23 cellular contexts compared by ENCODE assay signal in the genomic region with DNA sequence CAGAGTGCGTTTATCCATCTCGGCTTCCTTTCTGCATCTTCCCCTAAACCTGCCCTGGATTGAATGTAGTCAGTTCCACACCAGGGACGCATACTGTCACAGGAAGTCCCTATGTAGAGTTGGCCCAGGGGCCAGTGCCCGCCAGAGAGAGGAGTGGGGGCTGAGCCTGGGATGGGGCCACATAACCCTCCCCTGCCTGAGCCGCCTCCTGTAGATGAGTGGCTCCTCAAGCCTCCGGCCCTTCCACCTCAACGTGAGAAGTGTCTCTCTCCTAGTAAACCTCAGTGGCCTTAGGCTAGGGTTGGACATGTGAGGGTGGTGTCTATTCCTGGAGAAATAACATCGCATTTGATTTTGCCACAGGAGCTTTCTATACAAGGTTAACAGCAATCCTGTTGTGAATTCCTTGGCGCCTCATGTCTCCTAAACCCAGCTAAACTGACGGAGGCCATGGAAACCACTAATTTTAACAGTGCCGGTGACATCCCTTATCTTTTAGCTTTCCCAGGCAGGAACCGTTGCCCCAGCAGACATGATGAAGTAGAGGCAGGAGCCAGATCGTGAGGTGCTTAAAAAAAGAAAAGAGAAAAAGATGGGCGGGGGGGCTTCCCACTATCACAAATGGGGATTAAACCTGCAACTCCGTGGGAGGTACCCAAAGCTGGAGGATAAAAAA.
DNase-seq lines count a peak whose midpoint lies in the region; FAIRE-seq and TF ChIP-seq lines count a peak whose summit lies in the region.
"Had no signal": no experiment of that assay in that cellular context is flagged by ENCODE, and none has a peak within 500 bp of the region (broad histone marks: within the 10 kb centered on the region; RNA-seq: fewer than 3 reads in every experiment).

No MANE protein-coding gene starts in this region.

- H3K36me3 ChIP-seq in BLaER1 treated with 17β-estradiol and CSF1 and Interleukin-3, amounts not matched to agents 10 nM and 100 nM = no peaks in the 10 kb centered on the region
- H3K36me3 ChIP-seq in H7 (replicated peaks; ENCODE audit: control insufficient read depth, insufficient read depth, low read length) = no peaks in the 10 kb centered on the region
- H3K36me3 ChIP-seq in right atrium auricular region = no peaks in the 10 kb centered on the region
- no peaks in the 10 kb centered on the region for H3K36me3 ChIP-seq in testis (ENCODE audit: low read depth, missing control alignments)
- H3K36me3 ChIP-seq in small intestine (ENCODE audit: control insufficient read depth in 2 of 2, insufficient read depth in 2 of 2, low read length in 2 of 2) = no peaks in the 10 kb centered on the region
- H3K36me3 ChIP-seq: SJCRH30 had no signal

- no peak overlapping the region for H3K9ac ChIP-seq in BLaER1 treated with 17β-estradiol and CSF1 and Interleukin-3, amounts not matched to agents 10 nM and 100 nM
- H3K9ac ChIP-seq: GM23248 had no signal

- H4K20me1 ChIP-seq in BLaER1 treated with 17β-estradiol and CSF1 and Interleukin-3, amounts not matched to agents 10 nM and 100 nM = no peaks in the 10 kb centered on the region; a peak in 1 of 22 replicates

- TF ChIP-seq CTCF in right atrium auricular region (IDR thresholded peaks at IDR 0.05) = no peak
- no peak for TF ChIP-seq CTCF in testis (IDR thresholded peaks at IDR 0.05)

- peaks cover 0 to 45% (median 22%) of the 10 kb centered on the region in 10 experiments; a peak in 13 of 20 replicates for H3K4me1 ChIP-seq in BLaER1 treated with 17β-estradiol and CSF1 and Interleukin-3, amounts not matched to agents 10 nM and 100 nM
- H3K4me1 ChIP-seq in right atrium auricular region (peaks cover 0 to 39% of the 10 kb centered on the region in 2 donors), testis (peaks cover 24% of the 10 kb centered on the region), small intestine (ENCODE audit: control insufficient read depth in 2 of 2, insufficient read depth in 1 of 2, low read depth in 1 of 2, low read length in 1 of 2) (no peaks in the 10 kb centered on the region)
- H3K4me1 ChIP-seq: Caco-2, SJCRH30 had no signal

- peak overlapping the region in 6 of 11 experiments; percentile 32 to 61 (median 35); a peak in 9 of 22 replicates for H3K4me2 ChIP-seq in BLaER1 treated with 17β-estradiol and CSF1 and Interleukin-3, amounts not matched to agents 10 nM and 100 nM
- H3K4me2 ChIP-seq: PC-9 had no signal

- no peaks in the 10 kb centered on the region for H3K9me3 ChIP-seq in BLaER1 treated with 17β-estradiol and CSF1 and Interleukin-3, amounts not matched to agents 10 nM and 100 nM (replicated peaks in 1 of 11)
- H3K9me3 ChIP-seq in right atrium auricular region (no peaks in the 10 kb centered on the region), testis (no peaks in the 10 kb centered on the region), small intestine (ENCODE audit: control insufficient read depth, low read depth) (no peaks in the 10 kb centered on the region)
- H3K9me3 ChIP-seq: Caco-2, SJCRH30 had no signal

- DNase-seq in H7 (peak; percentile 18), right atrium auricular region (ENCODE audit: low spot score) (no peak), testis (no peak), small intestine (no peak), NCI-H1930 (lab: John Stamatoyannopoulos, UW) (no peak), superior temporal gyrus (ENCODE audit: extremely low spot score) (no peak)
- DNase-seq: Caco-2; CD4-positive, alpha-beta memory T cell; DMS 273 treated with DMSO at 0.1 percent for 48 hours; DMS79 treated with DMSO at 0.1 percent for 48 hours; GM23248; KG1; NCI-H1105; NCI-H146; NCI-H2029 treated with DMSO at 0.1 percent for 48 hours; NCI-H226; NCI-H510A treated with DMSO at 0.1 percent for 48 hours; NCI-H748 treated with DMSO at 0.1 percent for 48 hours; PC-9; RPMI8226; SJCRH30 had no signal

- H3K27me3 ChIP-seq in BLaER1 treated with 17β-estradiol and CSF1 and Interleukin-3, amounts not matched to agents 10 nM and 100 nM = no peaks in the 10 kb centered on the region
- H3K27me3 ChIP-seq in H7 (ENCODE audit: control insufficient read depth, insufficient read depth, low read length) (no peaks in the 10 kb centered on the region), right atrium auricular region (no peaks in the 10 kb centered on the region), testis (no peaks in the 10 kb centered on the region), small intestine (ENCODE audit: control insufficient read depth in 2 of 2, insufficient read depth in 2 of 2, low read length in 2 of 2) (no peaks in the 10 kb centered on the region)
- H3K27me3 ChIP-seq: SJCRH30 had no signal

- WGBS in testis, 2 donors = 68 to 72% methylated on average over 15 of the region's 15 CpGs
- WGBS in small intestine, 3 donors = 87 to 90% (median 88%) methylated on average over 15 of the region's 15 CpGs

- intact Hi-C loops in testis (cut with DNase I; ENCODE audit: low total_unique reads) = no loop called here

- FAIRE-seq in small intestine (lab: Jason Lieb, UNC) = no peak
- FAIRE-seq: HTR-8/SVneo had no signal

- H3K27ac ChIP-seq in BLaER1 treated with 17β-estradiol and CSF1 and Interleukin-3, amounts not matched to agents 10 nM and 100 nM = no peak overlapping the region
- H3K27ac ChIP-seq in right atrium auricular region (peak overlapping the region; percentile 66 to 82), testis (peak overlapping the region; percentile 37 to 52), small intestine (ENCODE audit: low read depth in 1 of 2, low read length in 1 of 2) (no peak overlapping the region)
- H3K27ac ChIP-seq: GM23248, PC-9, SJCRH30 had no signal

- TF ChIP-seq POLR2A in testis (IDR thresholded peaks at IDR 0.05) = no peak

- H3K4me3 ChIP-seq in BLaER1 treated with 17β-estradiol and CSF1 and Interleukin-3, amounts not matched to agents 10 nM and 100 nM = no peak overlapping the region
- H3K4me3 ChIP-seq in H7 (ENCODE audit: insufficient read depth, low read depth, low read length) (no peak overlapping the region), right atrium auricular region (no peak overlapping the region), testis (no peak overlapping the region), small intestine (ENCODE audit: low read depth in 1 of 2, low read length in 2 of 2) (no peak overlapping the region)
- H3K4me3 ChIP-seq: GM23248, PC-9, SJCRH30 had no signal

Comparison
In these comparisons a context has a peak if more than half of its experiments do, and no peak if none do; other contexts are left out.
1. H3K27ac ChIP-seq: peak in right atrium auricular region (2 of 2) and testis (2 of 2); none in BLaER1 treated with 17β-estradiol and CSF1 and Interleukin-3, amounts not matched to agents 10 nM and 100 nM (0 of 11) and small intestine (0 of 2).